In genomic region chr13:97278395-97279078, GRCh38 we compare ENCODE assay signal across 15 cellular contexts. TPM values are rescaled to one million over a fixed set of nuclear protein-coding genes. Genes with fewer than 3 reads are reported as not detected.
DNase-seq lines count a peak whose midpoint lies in the region; ATAC-seq, FAIRE-seq and TF ChIP-seq lines count a peak whose summit lies in the region.
"Had no signal": no experiment of that assay in that cellular context is flagged by ENCODE, and none has a peak within 500 bp of the region (broad histone marks: within the 10 kb centered on the region; RNA-seq: fewer than 3 reads in every experiment).

No MANE protein-coding gene starts in this region.

- ATAC-seq in HepG2 (no peak), HG02973 (IDR thresholded peaks at IDR 0.05; ENCODE audit: unreplicated experiment) (no peak)
- ATAC-seq: activated CD8-positive, alpha-beta T cell treated with anti-CD3 and anti-CD28 coated beads, Interleukin-2, amount 10 ng/mL, durations not matched to agents 7 days and 5 days; pancreas had no signal

- TF ChIP-seq RAD21 in HepG2 (CRISPR knock-in tag; IDR thresholded peaks at IDR 0.05) = no peak

- no TSS peak for BruUV-seq in endothelial cell of umbilical vein (replicated peaks; lab: Mats Ljungman, UMichigan)
- BruUV-seq in HepG2 (replicated peaks; lab: Mats Ljungman, UMichigan) = no TSS peak

- dilution Hi-C loops in endothelial cell of umbilical vein (cut with MboI; ENCODE audit: extremely low pct_ligation_motif_present, low sequenced_read_pairs) = no loop called here

- peak overlapping the region; percentile 10 for H3K27ac ChIP-seq in endothelial cell of umbilical vein (ENCODE audit: insufficient read depth, low read depth, low read length)
- peak overlapping the region; percentile 28 for H3K27ac ChIP-seq in HepG2 (ENCODE audit: extremely low read length, insufficient read depth, low read length)
- H3K27ac ChIP-seq: pancreas had no signal

- H2AFZ ChIP-seq in endothelial cell of umbilical vein (ENCODE audit: low read depth, low read length) (no peak overlapping the region), HepG2 (ENCODE audit: low read length) (no peak overlapping the region)

- peaks cover 76% of the 10 kb centered on the region for H3K4me1 ChIP-seq in endothelial cell of umbilical vein (ENCODE audit: control insufficient read depth, extremely low read depth, insufficient read depth, low read length)
- peaks cover 99% of the 10 kb centered on the region for H3K4me1 ChIP-seq in HepG2 (ENCODE audit: insufficient read depth, low read length)

- WGBS in HepG2 (ENCODE audit: low lambda C conversion rate) = 92% methylated on average over 6 of the region's 6 CpGs

- H3K79me2 ChIP-seq in endothelial cell of umbilical vein (ENCODE audit: control insufficient read depth, insufficient read depth, low read length) (peaks cover 81% of the 10 kb centered on the region), HepG2 (ENCODE audit: insufficient read depth, low read length) (peaks cover 80% of the 10 kb centered on the region)

- H4K20me1 ChIP-seq in endothelial cell of umbilical vein (replicated peaks; ENCODE audit: control insufficient read depth, extremely low read depth, insufficient read depth, low read length) = peaks cover 8% of the 10 kb centered on the region
- peaks cover 12% of the 10 kb centered on the region; the same call in 1 of the 2 replicates for H4K20me1 ChIP-seq in HepG2 (ENCODE audit: insufficient read depth, low read length)

- H3K9ac ChIP-seq in endothelial cell of umbilical vein (replicated peaks; ENCODE audit: extremely low read depth, insufficient read depth, low read length) = no peak overlapping the region
- no peak overlapping the region for H3K9ac ChIP-seq in HepG2 (ENCODE audit: insufficient read depth, low read depth, low read length)

- in situ Hi-C loops in HepG2 (cut with HindIII; ENCODE audit: extremely low pct_ligation_motif_present, low pct_unique_long_range_greater_than_20kb) = no loop called here

- TF ChIP-seq POLR2A in endothelial cell of umbilical vein (IDR thresholded peaks at IDR 0.05; ENCODE audit: low read depth, low read length) (no peak), HepG2 (IDR thresholded peaks at IDR 0.05; ENCODE audit: insufficient read depth in 1 of 2, low read depth in 2 of 2, low read length in 2 of 2) (no peak)

- H3K27me3 ChIP-seq in endothelial cell of umbilical vein (ENCODE audit: control insufficient read depth in 2 of 2, insufficient read depth in 2 of 2, low read length in 2 of 2) (no peaks in the 10 kb centered on the region), HepG2 (ENCODE audit: control insufficient read depth in 1 of 2, insufficient read depth in 2 of 2, low read length in 2 of 2) (no peaks in the 10 kb centered on the region)
- H3K27me3 ChIP-seq: pancreas had no signal

- H3K4me2 ChIP-seq in endothelial cell of umbilical vein (ENCODE audit: insufficient read depth, low read length) = no peak overlapping the region
- H3K4me2 ChIP-seq in HepG2 (ENCODE audit: low read depth, low read length) = peak overlapping the region; percentile 18; the same call in 1 of the 2 replicates

- no peaks in the 10 kb centered on the region for H3K9me3 ChIP-seq in endothelial cell of umbilical vein (replicated peaks; ENCODE audit: control insufficient read depth, insufficient read depth, low read length)
- H3K9me3 ChIP-seq in HepG2 (ENCODE audit: low read length) = no peaks in the 10 kb centered on the region
- H3K9me3 ChIP-seq: pancreas had no signal

- CTCF ChIA-PET in endothelial cell of umbilical vein (lab: Charles Lee) = interaction anchor here (1.2 to 2.3 kb wide), 2 partner anchors 9 to 37 kb away, joined by 3 to 7 read pairs; no protein-coding TSS in a partner anchor
- CTCF ChIA-PET in HepG2 (lab: Yijun Ruan, JAX; ENCODE audit: low intra/inter-chr PET ratio, low total read pairs) = no interaction called here

- FAIRE-seq in endothelial cell of umbilical vein (lab: Jason Lieb, UNC) (peak; percentile 26), HepG2 (lab: Jason Lieb, UNC) (no peak)
- FAIRE-seq: TTC549 had no signal

- intact Hi-C loops in endothelial cell of umbilical vein (cut with micrococcal nuclease) = no loop called here
- intact Hi-C loops in HepG2 (cut with micrococcal nuclease; ENCODE audit: unreplicated experiment) = no loop called here

- H3K36me3 ChIP-seq in endothelial cell of umbilical vein (ENCODE audit: control insufficient read depth in 2 of 2, extremely low read depth in 1 of 2, insufficient read depth in 2 of 2, low read length in 2 of 2) = peaks cover 0 to 12% of the 10 kb centered on the region in 2 experiments
- H3K36me3 ChIP-seq in HepG2 (replicated peaks in 1 of 2; ENCODE audit: control insufficient read depth in 1 of 2, insufficient read depth in 2 of 2, low read length in 2 of 2) = peaks cover 14 to 52% of the 10 kb centered on the region in 2 experiments
- H3K36me3 ChIP-seq: pancreas had no signal

- POLR2A ChIA-PET in endothelial cell of umbilical vein (lab: Charles Lee) = interaction anchor here (1.2 kb wide), 1 partner anchor 56 kb away, joined by 4 read pairs; the partner anchor contains the start of gene MBNL2
- POLR2A ChIA-PET in HepG2 (lab: Yijun Ruan, JAX) = interaction anchor here (1.6 kb wide), 1 partner anchor 18 kb away, joined by 5 read pairs; no protein-coding TSS in a partner anchor

- TF ChIP-seq CTCF in endothelial cell of umbilical vein (IDR thresholded peaks at IDR 0.05; ENCODE audit: extremely low read depth in 1 of 2, insufficient read depth in 1 of 2, low read depth in 1 of 2, low read length in 2 of 2) (no peak), HepG2 (CRISPR knock-in tag; IDR thresholded peaks at IDR 0.05) (no peak)

- DNase-seq in LoVo (ENCODE audit: low spot score) (peak; percentile 51), endothelial cell of umbilical vein (ENCODE audit: low read depth, low spot score) (no peak), HepG2 (ENCODE audit: low spot score) (no peak), stromal cell of bone marrow (ENCODE audit: low read depth) (peak; percentile 39), NCI-H1930 (lab: John Stamatoyannopoulos, UW) (no peak), NCI-H226 (no peak), NCI-H128 (lab: John Stamatoyannopoulos, UW; ENCODE audit: unreplicated experiment) (no peak)
- DNase-seq: activated CD8-positive, alpha-beta T cell treated with anti-CD3 and anti-CD28 coated beads, Interleukin-2, amount 10 ng/mL, durations not matched to agents 7 days and 5 days; C1 segment of cervical spinal cord; mesendoderm; NCI-H510A treated with DMSO at 0.1 percent for 48 hours; pancreas; SHP77 had no signal

- H3K4me3 ChIP-seq in endothelial cell of umbilical vein (replicated peaks in 1 of 3; ENCODE audit: insufficient read depth in 1 of 3, low read depth in 1 of 3, low read length in 3 of 3) (no peak overlapping the region), HepG2 (replicated peaks in 1 of 3; ENCODE audit: insufficient read depth in 1 of 3, low read depth in 2 of 3, low read length in 3 of 3) (no peak overlapping the region)
- H3K4me3 ChIP-seq: pancreas had no signal

- TF ChIP-seq EP300 in HepG2 (IDR thresholded peaks at IDR 0.05; ENCODE audit: low read depth in 2 of 2, low read length in 2 of 2) (no peak), HepG2 (CRISPR knock-in tag; IDR thresholded peaks at IDR 0.05; ENCODE audit: borderline replicate concordance) (no peak)

- no peaks in the 10 kb centered on the region for H3K9me1 ChIP-seq in endothelial cell of umbilical vein (replicated peaks; ENCODE audit: control insufficient read depth, extremely low read depth, insufficient read depth, low read length)

TF ChIP-seq in endothelial cell of umbilical vein, 7 proteins besides CTCF, POLR2A, EP300 and RAD21 (continues in another document):
- TF ChIP-seq JUN (IDR thresholded peaks at IDR 0.05; ENCODE audit: borderline replicate concordance, insufficient read depth, insufficient read length, low read depth) (no peak), GATA2 (IDR thresholded peaks at IDR 0.05; ENCODE audit: insufficient read depth, insufficient read length, low read depth, low read length) (no peak)

TF ChIP-seq in HepG2, 621 proteins besides CTCF, POLR2A, EP300 and RAD21 (continues in another document):
- TF ChIP-seq NBN (conservative IDR thresholded peaks at IDR 0.05) (no peak), ZNF143 (CRISPR knock-in tag; IDR thresholded peaks at IDR 0.05) (no peak), ZNF326 (CRISPR knock-in tag; IDR thresholded peaks at IDR 0.05; ENCODE audit: borderline replicate concordance) (no peak), NR2F1 (CRISPR knock-in tag; IDR thresholded peaks at IDR 0.05) (no peak)

RNA-seq across cellular contexts. Expression of gene MBNL2, which starts 56.4 kb away (rescaled TPM):
- total RNA-seq in endothelial cell of umbilical vein (75.6 and 76.5 TPM in 2 replicates), HepG2 (2016; rRNA removed; fragmentation: Illumina TruSeq; extraction: Trizol) (30.8 and 48.1 TPM in 2 replicates)
- polyA plus RNA-seq in endothelial cell of umbilical vein (23.2 and 32.9 TPM in 2 replicates), HepG2 (2011; rRNA removed) (59.0 and 62.9 TPM in 2 replicates)
- 28.8 and 30.4 TPM in 2 replicates for polyA plus RNA-seq in endothelial cell of umbilical vein (2011; cell fraction: cytosol; rRNA removed)
- polyA plus RNA-seq in endothelial cell of umbilical vein (2011; cell fraction: nucleus; rRNA removed) = 49.5 and 54.3 TPM in 2 replicates
- 57.3 and 67.5 TPM in 2 replicates for polyA plus RNA-seq in endothelial cell of umbilical vein (2012)
- polyA minus RNA-seq in endothelial cell of umbilical vein = 99.8 and 107 TPM in 2 replicates
- polyA minus RNA-seq in endothelial cell of umbilical vein (2011; cell fraction: cytosol; rRNA and poly(A)+ RNA removed) = 27.8 TPM
- 148 and 189 TPM in 2 replicates for polyA minus RNA-seq in endothelial cell of umbilical vein (2011; cell fraction: nucleus; rRNA and poly(A)+ RNA removed)
- total RNA-seq in HepG2 (2016; cell fraction: cytosol; rRNA removed; fragmentation: Illumina TruSeq; extraction: Trizol; ENCODE audit: low read depth) = 4.0 and 5.0 TPM in 2 replicates
- 27.9 and 48.3 TPM in 2 replicates for total RNA-seq in HepG2 (2016; cell fraction: insoluble cytoplasmic fraction; rRNA removed; fragmentation: Illumina TruSeq; extraction: Trizol)
- 15.6 and 16.3 TPM in 2 replicates for total RNA-seq in HepG2 (2016; cell fraction: membrane; rRNA removed; fragmentation: Illumina TruSeq; extraction: Trizol)
- 50.3 and 53.0 TPM in 2 replicates for total RNA-seq in HepG2 (2016; cell fraction: nucleus; rRNA removed; fragmentation: Illumina TruSeq; extraction: Trizol)
- polyA plus RNA-seq in HepG2 (2011; cell fraction: cytosol; rRNA removed) = 44.6 and 63.1 TPM in 2 replicates
- polyA plus RNA-seq in HepG2 (2011; cell fraction: nucleus; rRNA removed) = 78.5 and 95.6 TPM in 2 replicates
- polyA plus RNA-seq in HepG2 (2012) = 49.8 and 59.5 TPM in 2 replicates
- 0.49 and 0.73 TPM in 2 replicates for polyA plus RNA-seq in HepG2 (2016; cell fraction: cytosol; fragmentation: Illumina TruSeq; extraction: Trizol; ENCODE audit: low read depth)
- 27.4 and 31.9 TPM in 2 replicates for polyA plus RNA-seq in HepG2 (2016; cell fraction: insoluble cytoplasmic fraction; fragmentation: Illumina TruSeq; extraction: Trizol; ENCODE audit: low read depth)
- polyA plus RNA-seq in HepG2 (2016; cell fraction: membrane; fragmentation: Illumina TruSeq; extraction: Trizol; ENCODE audit: low read depth) = 4.4 and 4.9 TPM in 2 replicates
- 32.1 and 37.5 TPM in 2 replicates for polyA plus RNA-seq in HepG2 (2016; cell fraction: nucleus; fragmentation: Illumina TruSeq; extraction: Trizol; ENCODE audit: insufficient read depth, low read depth)
- polyA minus RNA-seq in HepG2 (2011; rRNA and poly(A)+ RNA removed; ENCODE audit: low replicate concordance) = 48.4 and 211 TPM in 2 replicates
- 125 and 134 TPM in 2 replicates for polyA minus RNA-seq in HepG2 (2011; cell fraction: cytosol; rRNA and poly(A)+ RNA removed)
- polyA minus RNA-seq in HepG2 (2011; cell fraction: nucleus; rRNA and poly(A)+ RNA removed) = 274 and 278 TPM in 2 replicates

Comparison
In these comparisons a context has a peak if more than half of its experiments do, and no peak if none do; other contexts are left out.
1. DNase-seq: peak in LoVo (single experiment) and stromal cell of bone marrow (single experiment); none in endothelial cell of umbilical vein (single experiment), HepG2 (single experiment), NCI-H1930 (0 of 2), NCI-H226 (single experiment) and NCI-H128 (single experiment).